8 cellular contexts compared by ENCODE assay signal in the genomic region with DNA sequence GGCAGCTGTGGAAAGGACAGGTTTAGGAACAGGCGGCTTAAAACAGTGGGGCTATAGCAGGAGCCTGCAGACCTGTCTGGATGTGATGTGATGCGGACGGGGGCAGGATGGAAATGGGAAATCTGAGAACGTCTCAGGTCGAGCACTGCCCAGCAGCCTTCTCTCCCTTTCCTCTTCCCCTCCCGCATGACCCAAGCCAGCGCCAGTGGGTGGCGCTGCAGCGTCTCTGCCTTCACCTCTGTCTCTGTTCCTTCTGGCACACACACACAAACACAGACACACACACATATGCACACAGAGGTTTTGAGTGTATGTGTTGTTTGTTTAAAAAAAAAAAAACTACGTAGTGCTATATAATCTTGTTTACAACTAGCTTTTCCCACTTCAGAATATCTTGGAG.
A peak's percentile ranks its signal among the peaks of the same experiment; 100 is the strongest.
DNase-seq lines count a peak whose midpoint lies in the region; ATAC-seq and TF ChIP-seq lines count a peak whose summit lies in the region.

No MANE protein-coding gene starts in this region.

- peaks cover 11% of the 10 kb centered on the region for H3K4me1 Mint-ChIP-seq in activated CD4-positive, alpha-beta T cell treated with anti-CD3 and anti-CD28 coated beads for 36 hours
- peaks cover 15% of the 10 kb centered on the region for H3K4me1 Mint-ChIP-seq in brain

- TF ChIP-seq CTCF in brain (conservative IDR thresholded peaks at IDR 0.05) (peak; percentile 30 to 70), prostate gland (IDR thresholded peaks at IDR 0.05) (peak in 1 of 4 experiments; percentile 14)

- no peaks in the 10 kb centered on the region for H3K9me3 ChIP-seq in prostate gland

- H3K27ac Mint-ChIP-seq in activated CD4-positive, alpha-beta T cell treated with anti-CD3 and anti-CD28 coated beads for 36 hours, result no peak overlapping the region
- H3K27ac Mint-ChIP-seq in brain, result peak overlapping the region in 1 of 5 experiments; percentile 64

- no peaks in the 10 kb centered on the region for H3K9me3 Mint-ChIP-seq in activated CD4-positive, alpha-beta T cell treated with anti-CD3 and anti-CD28 coated beads for 36 hours (ENCODE audit: low read depth)
- peaks cover 0 to 10% (median 0%) of the 10 kb centered on the region in 5 experiments for H3K9me3 Mint-ChIP-seq in brain

- no peak for TF ChIP-seq POLR2A in prostate gland (IDR thresholded peaks at IDR 0.05)

- peak; percentile 65 for DNase-seq in activated CD4-positive, alpha-beta T cell treated with anti-CD3 and anti-CD28 coated beads for 36 hours
- DNase-seq in activated CD4-positive, alpha-beta T cell treated with anti-CD3 and anti-CD28 coated beads for 1 hour, result no peak
- DNase-seq in NCI-H146 (lab: John Stamatoyannopoulos, UW), result peak; percentile 64
- DNase-seq in mesenteric fat pad (ENCODE audit: low spot score), result peak; percentile 73
- DNase-seq in germinal center (ENCODE audit: low spot score), result no peak
- no peak for DNase-seq in SW 1271 (lab: John Stamatoyannopoulos, UW)
- no peak for DNase-seq in prostate gland (ENCODE audit: low spot score)

- POLR2A ChIA-PET in activated CD4-positive, alpha-beta T cell treated with anti-CD3 and anti-CD28 coated beads for 36 hours (lab: Charles Lee), result no interaction called here

- H3K4me3 ChIP-seq in prostate gland, result no peak overlapping the region

- ATAC-seq in activated CD4-positive, alpha-beta T cell treated with anti-CD3 and anti-CD28 coated beads for 36 hours, result peak; percentile 53

- no peaks in the 10 kb centered on the region for H3K27me3 ChIP-seq in prostate gland (replicated peaks; ENCODE audit: insufficient read depth)

- H3K27ac ChIP-seq in prostate gland, result no peak overlapping the region

- H3K36me3 ChIP-seq in prostate gland, result no peaks in the 10 kb centered on the region

- intact Hi-C loops in activated CD4-positive, alpha-beta T cell treated with anti-CD3 and anti-CD28 coated beads for 36 hours (cut with DNase I, micrococcal nuclease), result loop anchor here (1.0 to 5.0 kb wide), 2 partner anchors 49 to 51 kb away; no protein-coding TSS in a partner anchor
- intact Hi-C loops in prostate gland (cut with DNase I), result no loop called here

- CTCF ChIA-PET in activated CD4-positive, alpha-beta T cell treated with anti-CD3 and anti-CD28 coated beads for 36 hours (lab: Charles Lee), result interaction anchor here (1.2 to 2.2 kb wide), 4 partner anchors 9 to 238 kb away, joined by 3 to 6 read pairs (median 4); a partner anchor contains a TSS

- peaks cover 24% of the 10 kb centered on the region for H3K27me3 Mint-ChIP-seq in activated CD4-positive, alpha-beta T cell treated with anti-CD3 and anti-CD28 coated beads for 36 hours
- H3K27me3 Mint-ChIP-seq in brain, result peaks cover 4% of the 10 kb centered on the region

- 20% methylated on average over 10 of the region's 10 CpGs for WGBS in prostate gland

- H3K4me1 ChIP-seq in prostate gland (replicated peaks), result no peaks in the 10 kb centered on the region

- no peaks in the 10 kb centered on the region for H3K36me3 Mint-ChIP-seq in activated CD4-positive, alpha-beta T cell treated with anti-CD3 and anti-CD28 coated beads for 36 hours (ENCODE audit: low read depth)
- no peaks in the 10 kb centered on the region for H3K36me3 Mint-ChIP-seq in brain

- no peak overlapping the region for H3K4me3 Mint-ChIP-seq in activated CD4-positive, alpha-beta T cell treated with anti-CD3 and anti-CD28 coated beads for 36 hours
- no peak overlapping the region for H3K4me3 Mint-ChIP-seq in brain

Comparison
In these comparisons a context has a peak if more than half of its experiments do, and no peak if none do; other contexts are left out.
1. DNase-seq: peak in activated CD4-positive, alpha-beta T cell treated with anti-CD3 and anti-CD28 coated beads for 36 hours (single experiment), NCI-H146 (single experiment) and mesenteric fat pad (single experiment); none in activated CD4-positive, alpha-beta T cell treated with anti-CD3 and anti-CD28 coated beads for 1 hour (single experiment), germinal center (single experiment), SW 1271 (0 of 2) and prostate gland (single experiment).